29 cellular contexts compared by ENCODE assay signal in the genomic region with DNA sequence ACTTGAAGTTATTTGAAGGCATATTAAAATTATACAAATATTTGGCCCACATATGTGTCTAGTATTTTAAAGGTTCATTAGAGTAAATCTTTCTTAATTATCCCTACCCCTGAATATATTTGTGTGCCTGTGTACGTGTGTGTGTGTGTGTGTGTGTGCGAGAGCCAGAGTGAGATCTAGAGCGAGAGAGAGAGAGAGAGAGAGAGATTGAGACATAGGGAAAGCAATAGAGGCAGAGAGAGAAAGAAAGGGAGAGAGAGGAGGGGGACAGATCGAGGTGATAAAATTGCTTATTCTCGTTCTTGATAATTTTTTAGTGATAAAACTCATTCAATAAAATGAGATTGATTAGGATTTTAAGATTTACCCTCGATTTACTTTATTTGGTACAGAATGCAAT. TPM values are rescaled to one million over a fixed set of nuclear protein-coding genes. Genes with fewer than 3 reads are reported as not detected.
"Had no signal": no experiment of that assay in that cellular context is flagged by ENCODE, and none has a peak within 500 bp of the region (broad histone marks: within the 10 kb centered on the region; RNA-seq: fewer than 3 reads in every experiment).

No MANE protein-coding gene starts in this region.

- H3K27ac ChIP-seq: stomach, suprapubic skin, testis, thoracic aorta, thyroid gland, tibial artery, tibial nerve, transverse colon, upper lobe of left lung, upper lobe of right lung, vagina had no signal

- H3K4me1 ChIP-seq: stomach, suprapubic skin, testis, thyroid gland, tibial artery, tibial nerve, upper lobe of left lung, upper lobe of right lung, vagina had no signal

- H3K4me3 ChIP-seq: stomach, suprapubic skin, testis, thoracic aorta, thyroid gland, tibial artery, tibial nerve, transverse colon, upper lobe of left lung, upper lobe of right lung, uterus, vagina had no signal

- H3K27ac Mint-ChIP-seq: stimulated activated effector memory CD8-positive, alpha-beta T cell treated with anti-CD3 and anti-CD28 coated beads, Interleukin-12 subunit alpha, Interleukin-12 subunit beta, amount 100 ng/mL, for 72 hours; stimulated activated memory B cell treated with anti-CD40 and anti-IgM and Interleukin-4, amounts not matched to agents 10 μg/mL and 1 μg/mL and 100 μg/mL, for 72 hours; stimulated activated naive B cell treated with anti-CD40 and anti-IgM and Interleukin-4, amounts not matched to agents 10 μg/mL and 1 μg/mL and 100 μg/mL, for 72 hours; stimulated activated naive CD8-positive, alpha-beta T cell treated with anti-CD3 and anti-CD28 coated beads, Interleukin-15, amount 100 ng/mL, for 72 hours; stimulated activated naive CD8-positive, alpha-beta T cell treated with anti-CD3 and anti-CD28 coated beads, Interleukin-15, Interleukin-2, amounts not matched to agents 100 ng/mL and 50 ng/mL, for 24 hours; type B pancreatic cell had no signal

- H3K4me1 Mint-ChIP-seq: stimulated activated effector memory CD8-positive, alpha-beta T cell treated with anti-CD3 and anti-CD28 coated beads, Interleukin-12 subunit alpha, Interleukin-12 subunit beta, amount 100 ng/mL, for 72 hours; stimulated activated memory B cell treated with anti-CD40 and anti-IgM and Interleukin-4, amounts not matched to agents 10 μg/mL and 1 μg/mL and 100 μg/mL, for 72 hours; stimulated activated naive B cell treated with anti-CD40 and anti-IgM and Interleukin-4, amounts not matched to agents 10 μg/mL and 1 μg/mL and 100 μg/mL, for 72 hours; stimulated activated naive CD8-positive, alpha-beta T cell treated with anti-CD3 and anti-CD28 coated beads, Interleukin-15, amount 100 ng/mL, for 72 hours had no signal

- H3K9me3 ChIP-seq: stomach, suprapubic skin, testis, thoracic aorta, thyroid gland, tibial artery, tibial nerve, transverse colon, upper lobe of left lung, upper lobe of right lung, uterus, vagina had no signal

- FAIRE-seq: urothelium cell line had no signal

- H3K27me3 Mint-ChIP-seq: stimulated activated memory B cell treated with anti-CD40 and anti-IgM and Interleukin-4, amounts not matched to agents 10 μg/mL and 1 μg/mL and 100 μg/mL, for 72 hours; stimulated activated naive B cell treated with anti-CD40 and anti-IgM and Interleukin-4, amounts not matched to agents 10 μg/mL and 1 μg/mL and 100 μg/mL, for 72 hours; stimulated activated naive CD8-positive, alpha-beta T cell treated with anti-CD3 and anti-CD28 coated beads, Interleukin-15, amount 100 ng/mL, for 72 hours; stimulated activated naive CD8-positive, alpha-beta T cell treated with anti-CD3 and anti-CD28 coated beads, Interleukin-15, Interleukin-2, amounts not matched to agents 100 ng/mL and 50 ng/mL, for 24 hours; type B pancreatic cell had no signal

- H3K27me3 ChIP-seq: stomach, suprapubic skin, testis, thyroid gland, tibial artery, tibial nerve, transverse colon, upper lobe of left lung, upper lobe of right lung, uterus, vagina had no signal

- H3K4me3 Mint-ChIP-seq: stimulated activated effector memory CD8-positive, alpha-beta T cell treated with anti-CD3 and anti-CD28 coated beads, Interleukin-12 subunit alpha, Interleukin-12 subunit beta, amount 100 ng/mL, for 72 hours; stimulated activated memory B cell treated with anti-CD40 and anti-IgM and Interleukin-4, amounts not matched to agents 10 μg/mL and 1 μg/mL and 100 μg/mL, for 72 hours; stimulated activated naive B cell treated with anti-CD40 and anti-IgM and Interleukin-4, amounts not matched to agents 10 μg/mL and 1 μg/mL and 100 μg/mL, for 72 hours; stimulated activated naive CD8-positive, alpha-beta T cell treated with anti-CD3 and anti-CD28 coated beads, Interleukin-15, amount 100 ng/mL, for 72 hours; stimulated activated naive CD8-positive, alpha-beta T cell treated with anti-CD3 and anti-CD28 coated beads, Interleukin-15, Interleukin-2, amounts not matched to agents 100 ng/mL and 50 ng/mL, for 24 hours; type B pancreatic cell had no signal

- DNase-seq: stimulated activated CD4-positive, alpha-beta T cell treated with anti-CD3 and anti-CD28 coated beads, Interleukin-2, amount 100 ng/mL, for 48 hours; stimulated activated CD4-positive, alpha-beta T cell treated with anti-CD3 and anti-CD28 coated beads, Interleukin-4, amount 100 ng/mL, for 1 hour; stimulated activated CD4-positive, alpha-beta T cell treated with anti-CD3 and anti-CD28 coated beads, Interleukin-4, amount 100 ng/mL, for 24 hours; stimulated activated CD4-positive, alpha-beta T cell treated with anti-CD3 and anti-CD28 coated beads, Interleukin-4, amount 100 ng/mL, for 4 hours; stimulated activated CD8-positive, alpha-beta memory T cell treated with anti-CD3 and anti-CD28 coated beads, Interleukin-4, amount 100 ng/mL, for 48 hours; stimulated activated naive B cell treated with anti-CD40 and anti-IgM and Interleukin-4, amounts not matched to agents 10 μg/mL and 1 μg/mL and 100 μg/mL, for 72 hours; stimulated activated naive CD4-positive, alpha-beta T cell; stimulated activated naive CD4-positive, alpha-beta T cell treated with Interleukin-2 at 50 U/mL for 16 hours; stimulated activated naive CD8-positive, alpha-beta T cell treated with anti-CD3 and anti-CD28 coated beads, Interleukin-15, amount 100 ng/mL, for 72 hours; stimulated activated naive CD8-positive, alpha-beta T cell treated with anti-CD3 and anti-CD28 coated beads, Interleukin-15, Interleukin-2, amounts not matched to agents 100 U/mL and 50 U/mL, for 24 hours; stomach; substantia nigra; testis; thyroid gland; tibial artery; transverse colon; trophoblast cell; upper lobe of left lung; upper lobe of right lung; uterus had no signal

- H3K9me3 Mint-ChIP-seq: stimulated activated memory B cell treated with anti-CD40 and anti-IgM and Interleukin-4, amounts not matched to agents 10 μg/mL and 1 μg/mL and 100 μg/mL, for 72 hours; stimulated activated naive B cell treated with anti-CD40 and anti-IgM and Interleukin-4, amounts not matched to agents 10 μg/mL and 1 μg/mL and 100 μg/mL, for 72 hours; stimulated activated naive CD8-positive, alpha-beta T cell treated with anti-CD3 and anti-CD28 coated beads, Interleukin-15, amount 100 ng/mL, for 72 hours; stimulated activated naive CD8-positive, alpha-beta T cell treated with anti-CD3 and anti-CD28 coated beads, Interleukin-15, Interleukin-2, amounts not matched to agents 100 ng/mL and 50 ng/mL, for 24 hours had no signal

- H3K36me3 Mint-ChIP-seq: stimulated activated effector memory CD8-positive, alpha-beta T cell treated with anti-CD3 and anti-CD28 coated beads, Interleukin-12 subunit alpha, Interleukin-12 subunit beta, amount 100 ng/mL, for 72 hours; stimulated activated memory B cell treated with anti-CD40 and anti-IgM and Interleukin-4, amounts not matched to agents 10 μg/mL and 1 μg/mL and 100 μg/mL, for 72 hours; stimulated activated naive B cell treated with anti-CD40 and anti-IgM and Interleukin-4, amounts not matched to agents 10 μg/mL and 1 μg/mL and 100 μg/mL, for 72 hours had no signal

- H3K36me3 ChIP-seq: stomach, suprapubic skin, thoracic aorta, thyroid gland, tibial artery, tibial nerve, transverse colon, upper lobe of left lung, upper lobe of right lung, uterus, vagina had no signal

RNA-seq across cellular contexts. Expression of gene ADAMTS19, which starts 47.4 kb away (rescaled TPM):
- total RNA-seq: suprapubic skin, thyroid gland, upper lobe of right lung had no signal
